ENCODE assay signal across 8 cellular contexts in genomic region chr19:1846517-1847205, GRCh38. TPM values are rescaled to one million over a fixed set of nuclear protein-coding genes. Genes with fewer than 3 reads are reported as not detected.
DNase-seq lines count a peak whose midpoint lies in the region; ATAC-seq, FAIRE-seq and TF ChIP-seq lines count a peak whose summit lies in the region.

No MANE protein-coding gene starts in this region.

- BruUV-seq in GM12878 (replicated peaks; lab: Mats Ljungman, UMichigan) = no TSS peak

- H3K4me3 Mint-ChIP-seq in memory B cell = peak overlapping the region; percentile 90

- intact Hi-C loops in Right ventricle myocardium inferior (cut with DNase I) = no loop called here
- intact Hi-C loops in GM12878 (cut with micrococcal nuclease; ENCODE audit: unreplicated experiment) = no loop called here
- intact Hi-C loops in uterus (cut with DNase I; ENCODE audit: low total_unique reads) = no loop called here

- H3K9ac ChIP-seq in GM12878 (ENCODE audit: control insufficient read depth, insufficient read depth, low read length) = peak overlapping the region; percentile 39

- ATAC-seq in Right ventricle myocardium inferior (no peak), GM12878 (no peak), memory B cell (ENCODE audit: low read depth) (no peak)

- WGBS in GM12878 (ENCODE audit: insufficient coverage, insufficient replicate concordance, low lambda C conversion rate, missing lambda C conversion rate) = 92% methylated on average over 29 of the region's 29 CpGs

- no peak overlapping the region for H2AFZ ChIP-seq in GM12878 (ENCODE audit: control insufficient read depth, low read depth, low read length)

- H3K36me3 ChIP-seq in right atrium auricular region = no peaks in the 10 kb centered on the region
- H3K36me3 ChIP-seq in GM12878 (ENCODE audit: control insufficient read depth in 2 of 2, insufficient read depth in 2 of 2, low read length in 1 of 2) = peaks cover 0 to 6% of the 10 kb centered on the region in 2 experiments; a peak in 3 of 4 replicates
- H3K36me3 ChIP-seq in uterus = no peaks in the 10 kb centered on the region

- no peak for DNase-seq in right atrium auricular region (ENCODE audit: low spot score)
- DNase-seq in Right ventricle myocardium inferior (ENCODE audit: missing footprints) = no peak
- no peak for DNase-seq in GM12878 (ENCODE audit: low read depth, low spot score)
- DNase-seq in memory B cell (ENCODE audit: low spot score in 2 of 2) = no peak
- DNase-seq in uterus = no peak
- no peak for DNase-seq in effector CD4-positive, alpha-beta T cell
- no peak for DNase-seq in superior temporal gyrus (ENCODE audit: extremely low spot score)
- no peak for DNase-seq in stimulated activated CD4-positive, alpha-beta T cell treated with anti-CD3 and anti-CD28 coated beads, Interleukin-4, amount 100 ng/mL, for 4 hours

- RAD21 ChIA-PET in GM12878 (lab: Charles Lee; ENCODE audit: unreplicated experiment) = no interaction called here

- CTCF ChIA-PET in GM12878 (lab: Yijun Ruan, JAX) = interaction anchor here (0.6 to 2.6 kb wide), 4 partner anchors 8 to 21 kb away, joined by 3 to 13 read pairs (median 3); no protein-coding TSS in a partner anchor

- H3K36me3 Mint-ChIP-seq in memory B cell = peaks cover 7% of the 10 kb centered on the region

- H3K9me3 ChIP-seq in right atrium auricular region (no peaks in the 10 kb centered on the region), GM12878 (replicated peaks; ENCODE audit: control insufficient read depth, insufficient read depth, low read length) (no peaks in the 10 kb centered on the region), uterus (no peaks in the 10 kb centered on the region)

- H3K27me3 ChIP-seq in right atrium auricular region = no peaks in the 10 kb centered on the region
- H3K27me3 ChIP-seq in GM12878 (replicated peaks in 1 of 2; ENCODE audit: control insufficient read depth in 2 of 2, insufficient read depth in 2 of 2, low read length in 1 of 2) = no peaks in the 10 kb centered on the region
- H3K27me3 ChIP-seq in uterus = no peaks in the 10 kb centered on the region

- H3K27ac ChIP-seq in right atrium auricular region = peak overlapping the region in 1 of 2 donors; percentile 98
- H3K27ac ChIP-seq in GM12878 (ENCODE audit: control insufficient read depth, insufficient read depth) = no peak overlapping the region
- H3K27ac ChIP-seq in uterus = no peak overlapping the region

- peaks cover 61% of the 10 kb centered on the region for H3K79me2 ChIP-seq in GM12878 (ENCODE audit: control insufficient read depth, insufficient read depth, low read length)

- TF ChIP-seq POLR2A in GM12878 (IDR thresholded peaks at IDR 0.05; ENCODE audit: low read depth, low read length) = no peak
- no peak for TF ChIP-seq POLR2A in uterus (IDR thresholded peaks at IDR 0.05)

- H4K20me1 ChIP-seq in GM12878 (ENCODE audit: control insufficient read depth, insufficient read depth) = peaks cover 3% of the 10 kb centered on the region; the same call in 1 of the 2 replicates

- SMC1A ChIA-PET in GM12878 (lab: Charles Lee; ENCODE audit: uncharacterized antibody, unreplicated experiment) = interaction anchor here (1.4 kb wide), 1 partner anchor 9 kb away, joined by 3 read pairs; no protein-coding TSS in a partner anchor

- H3K27ac Mint-ChIP-seq in memory B cell = peak overlapping the region; percentile 92

- TF ChIP-seq CTCF in right atrium auricular region (IDR thresholded peaks at IDR 0.05) (no peak), GM12878 (IDR thresholded peaks at IDR 0.05 in 2 of 3, conservative IDR thresholded peaks at IDR 0.05 in 1 of 3; ENCODE audit: control insufficient read depth in 2 of 3, extremely low read depth in 1 of 3, insufficient read depth in 1 of 3, low read depth in 3 of 3, low read length in 3 of 3) (no peak), uterus (IDR thresholded peaks at IDR 0.05) (no peak)

- peak overlapping the region; percentile 97 for H3K4me2 ChIP-seq in GM12878 (ENCODE audit: control insufficient read depth, insufficient read depth)

- no peak for FAIRE-seq in GM12878 (lab: Jason Lieb, UNC)

- peaks cover 32% of the 10 kb centered on the region for H3K4me1 Mint-ChIP-seq in memory B cell

- no peak for TF ChIP-seq EP300 in GM12878 (IDR thresholded peaks at IDR 0.05; ENCODE audit: borderline replicate concordance in 1 of 2, control insufficient read depth in 1 of 2, low read depth in 2 of 2, low read length in 2 of 2)

- H3K4me3 ChIP-seq in right atrium auricular region (peak overlapping the region; percentile 76 to 100), GM12878 (peak overlapping the region; percentile 89), uterus (peak overlapping the region; percentile 66 to 88)

- no peak for TF ChIP-seq RAD21 in GM12878 (IDR thresholded peaks at IDR 0.05; ENCODE audit: insufficient read depth, low read depth, low read length)

- H3K27me3 Mint-ChIP-seq in memory B cell = no peaks in the 10 kb centered on the region

- H3K9me3 Mint-ChIP-seq in memory B cell = no peaks in the 10 kb centered on the region

- POLR2A ChIA-PET in GM12878 (lab: Charles Lee) = interaction anchor here (1.0 kb wide), 1 partner anchor 8 kb away, joined by 3 read pairs; no protein-coding TSS in a partner anchor

- in situ Hi-C loops in GM12878 (cut with MboI) = no loop called here

- H3K4me1 ChIP-seq in right atrium auricular region = peaks cover 0 to 58% of the 10 kb centered on the region in 2 donors
- peaks cover 19% of the 10 kb centered on the region for H3K4me1 ChIP-seq in GM12878 (ENCODE audit: control insufficient read depth, insufficient read depth, low read length)
- peaks cover 0 to 31% of the 10 kb centered on the region in 2 donors for H3K4me1 ChIP-seq in uterus

RNA-seq across cellular contexts. Expression of gene REXO1, which starts 1.6 kb away (rescaled TPM):
- total RNA-seq in right atrium auricular region = 10 to 100 TPM in 1 of 2 donors, 1 to 10 TPM in 1; 9.6 to 12.1 TPM
- 17.8 TPM for total RNA-seq in Right ventricle myocardium inferior
- total RNA-seq in GM12878 (2013; cell fraction: nucleolus; rRNA removed) = 47.1 and 50.6 TPM in 2 replicates
- 5.2 and 11.7 TPM in 2 replicates for total RNA-seq in GM12878 (2014; rRNA removed)
- total RNA-seq in GM12878 (2014; rRNA removed; fragmentation: Illumina TruSeq; extraction: Trizol) = 6.4 and 8.5 TPM in 2 replicates
- 38.1 and 45.2 TPM in 2 replicates for total RNA-seq in GM12878 (2021)
- polyA plus RNA-seq in GM12878 (2011; ENCODE audit: low read depth) = 8.9 TPM
- 2.7 and 9.5 TPM in 2 replicates for polyA plus RNA-seq in GM12878 (2011; rRNA removed)
- polyA plus RNA-seq in GM12878 (2011; cell fraction: cytosol; rRNA removed) = 16.1 and 17.2 TPM in 2 replicates
- polyA plus RNA-seq in GM12878 (2011; cell fraction: nucleus; rRNA removed) = 52.3 and 81.1 TPM in 2 replicates
- polyA plus RNA-seq in GM12878 (2012) = 23.8 and 34.3 TPM in 2 replicates
- polyA plus RNA-seq in GM12878 (2014; fragmentation: Illumina TruSeq; extraction: Trizol) = 4.0 and 8.2 TPM in 2 replicates
- under 1 TPM; 0.03 to 0.64 TPM for polyA plus RNA-seq in GM12878 (2014; fragmentation: Nextera tagmentation; extraction: Ambion mirVana)
- polyA plus RNA-seq in GM12878 (2014; rRNA removed) = 31.3 and 38.2 TPM in 2 replicates
- 1 to 10 TPM; 3.7 to 8.4 TPM for polyA plus RNA-seq in GM12878 (2016; fragmentation: Nextera tagmentation; extraction: Ambion mirVana)
- 9.6 and 10.0 TPM in 2 replicates for polyA minus RNA-seq in GM12878 (2011; rRNA and poly(A)+ RNA removed)
- polyA minus RNA-seq in GM12878 (2011; cell fraction: cytosol; rRNA and poly(A)+ RNA removed) = 10.0 and 14.4 TPM in 2 replicates
- polyA minus RNA-seq in GM12878 (2011; cell fraction: nucleus; rRNA and poly(A)+ RNA removed) = 7.4 and 15.0 TPM in 2 replicates
- total RNA-seq in uterus = 10 to 100 TPM in 2 of 4 donors, 1 to 10 TPM in 2; 1.5 to 67.4 (median 25.1) TPM

RNA-seq across cellular contexts. Expression of gene KLF16, which starts 16.7 kb away (rescaled TPM):
- total RNA-seq in right atrium auricular region (1 to 10 TPM; 4.4 to 5.6 TPM), Right ventricle myocardium inferior (11.0 TPM), GM12878 (2014; rRNA removed) (5.4 and 6.2 TPM in 2 replicates), GM12878 (2014; rRNA removed; fragmentation: Illumina TruSeq; extraction: Trizol) (2.2 and 2.6 TPM in 2 replicates), GM12878 (2021) (37.6 and 41.2 TPM in 2 replicates), uterus (10 to 100 TPM in 1 of 4 donors, 1 to 10 TPM in 1, under 1 TPM in 1, not detected in 1; 0.26 to 17.7 (median 3.9) TPM)
- total RNA-seq in GM12878 (2013; cell fraction: nucleolus; rRNA removed) = 4.1 and 5.1 TPM in 2 replicates
- polyA plus RNA-seq in GM12878 (2011; ENCODE audit: low read depth) = 2.1 TPM
- polyA plus RNA-seq in GM12878 (2011; rRNA removed) (0.89 and 1.6 TPM in 2 replicates), GM12878 (2014; fragmentation: Illumina TruSeq; extraction: Trizol) (0.57 and 2.6 TPM in 2 replicates), GM12878 (2014; fragmentation: Nextera tagmentation; extraction: Ambion mirVana) (under 1 TPM; 0.03 to 0.24 TPM), GM12878 (2014; rRNA removed) (13.4 and 13.7 TPM in 2 replicates), GM12878 (2016; fragmentation: Nextera tagmentation; extraction: Ambion mirVana) (1 to 10 TPM; 2.1 to 2.5 TPM)
- 4.1 and 7.5 TPM in 2 replicates for polyA plus RNA-seq in GM12878 (2011; cell fraction: cytosol; rRNA removed)
- 11.3 and 26.9 TPM in 2 replicates for polyA plus RNA-seq in GM12878 (2011; cell fraction: nucleus; rRNA removed)
- 9.1 and 13.8 TPM in 2 replicates for polyA plus RNA-seq in GM12878 (2012)
- polyA minus RNA-seq in GM12878 (2011; rRNA and poly(A)+ RNA removed) = 0.59 and 1.9 TPM in 2 replicates
- polyA minus RNA-seq in GM12878 (2011; cell fraction: cytosol; rRNA and poly(A)+ RNA removed) = 4.9 and 7.4 TPM in 2 replicates
- 1.5 and 6.3 TPM in 2 replicates for polyA minus RNA-seq in GM12878 (2011; cell fraction: nucleus; rRNA and poly(A)+ RNA removed)

RNA-seq across cellular contexts. Expression of gene ATP8B3, which starts 34.6 kb away (rescaled TPM):
- total RNA-seq in right atrium auricular region (under 1 TPM; 0.51 to 0.74 TPM), Right ventricle myocardium inferior (0.68 TPM), GM12878 (2014; rRNA removed) (0.38 and 0.51 TPM in 2 replicates), GM12878 (2014; rRNA removed; fragmentation: Illumina TruSeq; extraction: Trizol) (0.36 and 0.74 TPM in 2 replicates), GM12878 (2021) (1.0 and 1.7 TPM in 2 replicates), uterus (1 to 10 TPM in 3 of 4 donors, not detected in 1; 1.0 to 3.3 (median 1.7) TPM)
- 3.1 and 4.2 TPM in 2 replicates for total RNA-seq in GM12878 (2013; cell fraction: nucleolus; rRNA removed)
- polyA plus RNA-seq in GM12878 (2011; ENCODE audit: low read depth) = 1.3 TPM
- polyA plus RNA-seq in GM12878 (2011; rRNA removed) (0.86 and 1.6 TPM in 2 replicates), GM12878 (2014; fragmentation: Illumina TruSeq; extraction: Trizol) (0.43 and 0.48 TPM in 2 replicates), GM12878 (2014; fragmentation: Nextera tagmentation; extraction: Ambion mirVana) (under 1 TPM; 0.13 to 0.34 TPM), GM12878 (2014; rRNA removed) (0.76 and 1.3 TPM in 2 replicates), GM12878 (2016; fragmentation: Nextera tagmentation; extraction: Ambion mirVana) (1 to 10 TPM in 1 of 2 experiments, under 1 TPM in 1; 0.54 to 1.0 TPM)
- polyA plus RNA-seq in GM12878 (2011; cell fraction: cytosol; rRNA removed) = 2.6 TPM in 2 replicates
- 6.1 and 6.5 TPM in 2 replicates for polyA plus RNA-seq in GM12878 (2011; cell fraction: nucleus; rRNA removed)
- 1.8 and 2.5 TPM in 2 replicates for polyA plus RNA-seq in GM12878 (2012)
- polyA minus RNA-seq in GM12878 (2011; rRNA and poly(A)+ RNA removed) = 1.9 and 2.3 TPM in 2 replicates
- 0.73 and 2.3 TPM in 2 replicates for polyA minus RNA-seq in GM12878 (2011; cell fraction: cytosol; rRNA and poly(A)+ RNA removed)
- 0.73 and 1.1 TPM in 2 replicates for polyA minus RNA-seq in GM12878 (2011; cell fraction: nucleus; rRNA and poly(A)+ RNA removed)

RNA-seq across cellular contexts. Expression of gene ABHD17A, which starts 38.6 kb away (rescaled TPM):
- total RNA-seq in right atrium auricular region (10 to 100 TPM; 92.6 to 99.5 TPM), Right ventricle myocardium inferior (61.5 TPM), GM12878 (2014; rRNA removed) (109 and 126 TPM in 2 replicates), GM12878 (2014; rRNA removed; fragmentation: Illumina TruSeq; extraction: Trizol) (5.6 and 7.0 TPM in 2 replicates), GM12878 (2021) (72.6 and 77.6 TPM in 2 replicates), uterus (100 to 1,000 TPM in 1 of 4 donors, 10 to 100 TPM in 3; 33.8 to 142 (median 63.7) TPM)
- 25.8 and 29.5 TPM in 2 replicates for total RNA-seq in GM12878 (2013; cell fraction: nucleolus; rRNA removed)
- polyA plus RNA-seq in GM12878 (2011; ENCODE audit: low read depth) = 8.6 TPM
- polyA plus RNA-seq in GM12878 (2011; rRNA removed) (7.7 and 25.3 TPM in 2 replicates), GM12878 (2014; fragmentation: Illumina TruSeq; extraction: Trizol) (0.87 and 2.5 TPM in 2 replicates), GM12878 (2014; fragmentation: Nextera tagmentation; extraction: Ambion mirVana) (under 1 TPM in 1 of 2 experiments, not detected in 1; 0.13 TPM), GM12878 (2014; rRNA removed) (84.5 and 105 TPM in 2 replicates), GM12878 (2016; fragmentation: Nextera tagmentation; extraction: Ambion mirVana) (10 to 100 TPM; 28.8 to 45.7 TPM)
- 45.6 and 92.1 TPM in 2 replicates for polyA plus RNA-seq in GM12878 (2011; cell fraction: cytosol; rRNA removed)
- 158 and 188 TPM in 2 replicates for polyA plus RNA-seq in GM12878 (2011; cell fraction: nucleus; rRNA removed)
- polyA plus RNA-seq in GM12878 (2012) = 36.2 and 44.0 TPM in 2 replicates
- polyA minus RNA-seq in GM12878 (2011; rRNA and poly(A)+ RNA removed) = 22.4 and 32.0 TPM in 2 replicates
- 21.4 and 26.9 TPM in 2 replicates for polyA minus RNA-seq in GM12878 (2011; cell fraction: cytosol; rRNA and poly(A)+ RNA removed)
- 13.5 and 18.1 TPM in 2 replicates for polyA minus RNA-seq in GM12878 (2011; cell fraction: nucleus; rRNA and poly(A)+ RNA removed)

RNA-seq across cellular contexts. Expression of gene ADAT3, which starts 58.5 kb away (rescaled TPM):
- total RNA-seq in right atrium auricular region (1 to 10 TPM; 1.7 to 4.0 TPM), Right ventricle myocardium inferior (1.6 TPM), GM12878 (2014; rRNA removed) (3.8 and 5.6 TPM in 2 replicates), GM12878 (2014; rRNA removed; fragmentation: Illumina TruSeq; extraction: Trizol) (0.27 TPM in 1 of 2 replicates, not detected in the other), GM12878 (2021) (11.6 and 11.8 TPM in 2 replicates), uterus (1 to 10 TPM; 1.0 to 5.5 (median 2.8) TPM)
- 26.1 and 30.8 TPM in 2 replicates for total RNA-seq in GM12878 (2013; cell fraction: nucleolus; rRNA removed)
- polyA plus RNA-seq in GM12878 (2011; ENCODE audit: low read depth) = 0.54 TPM
- polyA plus RNA-seq in GM12878 (2011; rRNA removed) (0.13 and 0.46 TPM in 2 replicates), GM12878 (2014; fragmentation: Illumina TruSeq; extraction: Trizol) (not detected in 2 replicates), GM12878 (2014; fragmentation: Nextera tagmentation; extraction: Ambion mirVana) (not detected), GM12878 (2014; rRNA removed) (11.0 and 13.2 TPM in 2 replicates), GM12878 (2016; fragmentation: Nextera tagmentation; extraction: Ambion mirVana) (1 to 10 TPM; 7.7 to 8.9 TPM)
- polyA plus RNA-seq in GM12878 (2011; cell fraction: cytosol; rRNA removed) = 1.1 and 2.1 TPM in 2 replicates
- polyA plus RNA-seq in GM12878 (2011; cell fraction: nucleus; rRNA removed) = 5.4 and 12.3 TPM in 2 replicates
- 3.0 and 3.7 TPM in 2 replicates for polyA plus RNA-seq in GM12878 (2012)
- polyA minus RNA-seq in GM12878 (2011; rRNA and poly(A)+ RNA removed) = 0.62 TPM in 1 of 2 replicates, not detected in the other
- 1.1 and 1.5 TPM in 2 replicates for polyA minus RNA-seq in GM12878 (2011; cell fraction: cytosol; rRNA and poly(A)+ RNA removed)
- 1.9 and 4.9 TPM in 2 replicates for polyA minus RNA-seq in GM12878 (2011; cell fraction: nucleus; rRNA and poly(A)+ RNA removed)
